24 cellular contexts compared by ENCODE assay signal in the genomic region with DNA sequence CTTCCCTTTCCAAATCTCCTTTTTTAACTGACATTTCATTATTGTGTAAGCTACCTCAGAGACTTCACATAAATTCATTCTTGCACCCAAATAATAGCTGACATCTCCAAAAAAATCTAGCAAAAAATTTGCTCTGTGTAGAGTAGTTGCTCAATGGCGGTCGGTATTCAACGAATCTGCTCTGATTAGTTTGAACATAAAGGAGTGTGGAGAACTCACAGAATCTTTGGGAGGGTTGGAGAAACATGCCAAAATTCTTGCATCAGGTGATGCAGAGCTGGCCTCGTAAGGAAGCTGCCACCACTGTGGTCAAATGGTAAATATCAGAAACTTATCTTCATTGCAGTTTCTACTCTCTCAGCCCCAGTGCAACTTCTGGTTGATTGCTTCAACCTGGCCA.
"Had no signal": no experiment of that assay in that cellular context is flagged by ENCODE, and none has a peak within 500 bp of the region (broad histone marks: within the 10 kb centered on the region; RNA-seq: fewer than 3 reads in every experiment).

No MANE protein-coding gene starts in this region.

- H3K27me3 ChIP-seq: body of pancreas had no signal

- H3K4me2 ChIP-seq: KMS-11, PC-9 had no signal

- H3K4me1 ChIP-seq: body of pancreas had no signal

- DNase-seq: activated CD4-positive, alpha-beta memory T cell treated with anti-CD3 and anti-CD28 coated beads for 36 hours; activated CD4-positive, alpha-beta T cell treated with anti-CD3 and anti-CD28 coated beads, Interleukin-2, amount 10 ng/mL, durations not matched to agents 7 days and 5 days; activated CD4-positive, CD25-positive, alpha-beta regulatory T cell; activated CD8-positive, alpha-beta memory T cell treated with anti-CD3 and anti-CD28 coated beads for 24 hours; activated gamma-delta T cell; activated naive CD4-positive, alpha-beta T cell treated with anti-CD3 and anti-CD28 coated beads for 36 hours; activated T-cell treated with anti-CD3 and anti-CD28 coated beads, Interleukin-2, amount 50 U/mL, for 4 hours; anterior cingulate cortex; body of pancreas; central memory CD4-positive, alpha-beta T cell; MV-4-11; NCI-H1092 treated with DMSO at 0.1 percent for 48 hours; NCI-H1417 treated with DMSO at 0.1 percent for 48 hours; NCI-H1694; NCI-H2029; NCI-H510A treated with DMSO at 0.1 percent for 48 hours; NCI-H69; SHP77 treated with DMSO at 0.1 percent for 48 hours; T-cell; T-helper 2 cell; T1000 had no signal

- H3K9me3 ChIP-seq: body of pancreas had no signal

- H3K4me3 ChIP-seq: body of pancreas, PC-9 had no signal

- H3K27ac ChIP-seq: body of pancreas, KMS-11, PC-9 had no signal

- H3K9ac ChIP-seq: KMS-11 had no signal

- ATAC-seq: activated T-cell treated with anti-CD3 and anti-CD28 coated beads, Interleukin-2, amount 50 U/mL, for 4 hours; activated T-helper 17 cell treated with anti-CD3 and anti-CD28 coated beads, Interleukin-2, amount 50 U/mL, for 72 hours; body of pancreas; T-cell had no signal

- H2AFZ ChIP-seq: PC-9 had no signal
